8 cellular contexts compared by ENCODE assay signal in the genomic region with DNA sequence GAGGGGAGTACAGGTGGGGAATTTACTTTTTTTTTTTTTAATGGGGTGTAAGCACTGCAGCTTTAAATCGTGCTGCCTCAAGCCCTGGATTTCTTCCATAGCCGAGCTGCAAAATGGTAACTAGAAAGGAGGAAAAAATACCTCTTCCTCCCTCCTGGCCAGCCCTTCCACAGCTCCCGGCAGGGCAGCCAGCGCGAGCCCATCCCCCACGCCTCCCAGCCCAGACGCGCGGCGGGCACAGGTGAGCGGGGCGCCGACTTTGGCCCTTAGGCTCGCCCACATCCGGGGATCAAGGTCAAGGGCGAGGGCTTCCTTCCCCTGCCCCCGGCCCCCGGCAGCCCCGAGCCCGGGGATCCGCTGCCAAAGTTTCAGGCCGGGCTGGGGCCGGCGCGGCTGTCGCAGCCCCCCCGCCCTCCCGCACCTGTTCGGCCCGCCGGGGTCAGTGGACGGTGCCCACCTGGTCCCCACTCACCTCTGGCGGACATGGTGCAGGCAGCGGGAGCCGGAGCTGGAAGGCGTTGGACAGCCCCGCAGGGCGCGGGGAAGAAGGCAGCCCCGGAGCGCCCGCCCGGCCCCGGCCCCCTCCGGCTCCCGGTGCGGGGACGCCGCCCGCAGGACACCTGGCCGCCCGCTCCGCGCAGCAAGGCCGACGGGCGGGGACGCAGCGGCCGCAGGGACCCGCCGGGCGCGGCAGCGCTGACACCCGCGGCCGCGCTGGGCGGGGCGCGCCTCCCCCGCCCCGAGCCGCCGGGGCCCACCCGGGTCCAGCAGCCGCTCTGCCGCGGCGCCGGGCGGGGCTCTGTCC. TPM values are rescaled to one million over a fixed set of nuclear protein-coding genes. Genes with fewer than 3 reads are reported as not detected.
DNase-seq lines count a peak whose midpoint lies in the region; FAIRE-seq and TF ChIP-seq lines count a peak whose summit lies in the region.

No MANE protein-coding gene starts in this region.

- peaks cover 10% of the 10 kb centered on the region for H3K4me1 Mint-ChIP-seq in astrocyte (ENCODE audit: low read depth, unreplicated experiment)

- H3K36me3 Mint-ChIP-seq in astrocyte (ENCODE audit: low read depth, unreplicated experiment): no peaks in the 10 kb centered on the region

- no peaks in the 10 kb centered on the region for H3K9me3 Mint-ChIP-seq in astrocyte (ENCODE audit: unreplicated experiment)

- peak overlapping the region; percentile 94 for H3K4me2 ChIP-seq in astrocyte (ENCODE audit: low read length)

- H3K27me3 Mint-ChIP-seq in astrocyte (ENCODE audit: low read depth, unreplicated experiment): peaks cover 16% of the 10 kb centered on the region

- no peak for TF ChIP-seq CTCF in astrocyte (IDR thresholded peaks at IDR 0.05; ENCODE audit: insufficient read depth, low read depth, low read length)

- H3K9me3 ChIP-seq in astrocyte (ENCODE audit: insufficient read depth, low read depth, low read length) (no peaks in the 10 kb centered on the region), iPS-15b (ENCODE audit: control insufficient read depth, insufficient read depth, low read length) (no peaks in the 10 kb centered on the region), skeletal muscle tissue (ENCODE audit: control insufficient read depth in 3 of 3, low read length in 3 of 3) (no peaks in the 10 kb centered on the region)

- DNase-seq in EL: peak; percentile 25
- DNase-seq in HuH-7.5 (ENCODE audit: low spot score): peak; percentile 66
- DNase-seq in astrocyte (ENCODE audit: low read depth): no peak
- no peak for DNase-seq in CD1c-positive myeloid dendritic cell (ENCODE audit: extremely low spot score)
- no peak for DNase-seq in DMS114 treated with DMSO at 0.1 percent for 48 hours (lab: John Stamatoyannopoulos, UW; ENCODE audit: unreplicated experiment)
- no peak for DNase-seq in NCI-H446 (lab: John Stamatoyannopoulos, UW)

- peak overlapping the region; percentile 54 for H3K9ac ChIP-seq in astrocyte (ENCODE audit: low read length)
- no peak overlapping the region for H3K9ac ChIP-seq in iPS-15b (ENCODE audit: low read depth, low read length)
- peak overlapping the region; percentile 11 to 68 (median 59) for H3K9ac ChIP-seq in skeletal muscle tissue (ENCODE audit: low read depth in 1 of 3, low read length in 3 of 3)

- H3K4me3 ChIP-seq in astrocyte (ENCODE audit: insufficient read depth, low read depth, low read length) (peak overlapping the region; percentile 60), iPS-15b (ENCODE audit: low read depth, low read length) (peak overlapping the region; percentile 53), skeletal muscle tissue (ENCODE audit: low read length in 3 of 3) (peak overlapping the region; percentile 60 to 74 (median 61))

- H3K4me1 ChIP-seq in astrocyte (ENCODE audit: insufficient read depth, low read length) (peaks cover 12% of the 10 kb centered on the region), iPS-15b (ENCODE audit: control insufficient read depth, insufficient read depth, low read length) (peaks cover 3% of the 10 kb centered on the region), skeletal muscle tissue (ENCODE audit: control insufficient read depth in 3 of 3, insufficient read depth in 3 of 3, low read length in 3 of 3) (peaks cover 0 to 5% (median 4%) of the 10 kb centered on the region in 3 donors)

- H3K4me3 Mint-ChIP-seq in astrocyte (ENCODE audit: unreplicated experiment): peak overlapping the region; percentile 87

- no peak overlapping the region for H3K27ac Mint-ChIP-seq in astrocyte (ENCODE audit: unreplicated experiment)

- no peaks in the 10 kb centered on the region for H4K20me1 ChIP-seq in astrocyte (ENCODE audit: insufficient read depth, low read length)

- peak overlapping the region; percentile 71 for H2AFZ ChIP-seq in astrocyte (ENCODE audit: low read depth, low read length)

- no peaks in the 10 kb centered on the region for H3K36me3 ChIP-seq in astrocyte (ENCODE audit: insufficient read depth, low read length)
- no peaks in the 10 kb centered on the region for H3K36me3 ChIP-seq in iPS-15b (ENCODE audit: control insufficient read depth, insufficient read depth, low read length)
- no peaks in the 10 kb centered on the region for H3K36me3 ChIP-seq in skeletal muscle tissue (ENCODE audit: control insufficient read depth in 3 of 3, insufficient read depth in 3 of 3, low read length in 3 of 3)

- H3K27me3 ChIP-seq in astrocyte (ENCODE audit: insufficient read depth, low read length) (no peaks in the 10 kb centered on the region), iPS-15b (ENCODE audit: control insufficient read depth, insufficient read depth, low read length) (peaks cover 22% of the 10 kb centered on the region), skeletal muscle tissue (ENCODE audit: control insufficient read depth in 3 of 3, insufficient read depth in 3 of 3, low read length in 3 of 3) (peaks cover 2 to 11% (median 9%) of the 10 kb centered on the region in 3 donors)

- peaks cover 3% of the 10 kb centered on the region for H3K79me2 ChIP-seq in astrocyte (ENCODE audit: insufficient read depth, low read length)

- H3K27ac ChIP-seq in astrocyte (ENCODE audit: low read depth, low read length): no peak overlapping the region
- H3K27ac ChIP-seq in skeletal muscle tissue (ENCODE audit: low read depth, low read length): no peak overlapping the region

- FAIRE-seq in astrocyte (lab: Jason Lieb, UNC): no peak

RNA-seq across cellular contexts. Expression of a gene that starts 53.8 kb away (rescaled TPM):
- total RNA-seq in astrocyte (36.1 and 38.2 TPM in 2 replicates), skeletal muscle tissue (23.0 TPM)

Comparison
In these comparisons a context has a peak if more than half of its experiments do, and no peak if none do; other contexts are left out.
1. DNase-seq: peak in EL (single experiment) and HuH-7.5 (single experiment); none in astrocyte (single experiment), CD1c-positive myeloid dendritic cell (single experiment), DMS114 treated with DMSO at 0.1 percent for 48 hours (single experiment) and NCI-H446 (0 of 2).
2. Peak in every context shown above with its lines, with median percentiles within 50 percentile points of each other: H3K4me3 ChIP-seq.